In the genomic region with DNA sequence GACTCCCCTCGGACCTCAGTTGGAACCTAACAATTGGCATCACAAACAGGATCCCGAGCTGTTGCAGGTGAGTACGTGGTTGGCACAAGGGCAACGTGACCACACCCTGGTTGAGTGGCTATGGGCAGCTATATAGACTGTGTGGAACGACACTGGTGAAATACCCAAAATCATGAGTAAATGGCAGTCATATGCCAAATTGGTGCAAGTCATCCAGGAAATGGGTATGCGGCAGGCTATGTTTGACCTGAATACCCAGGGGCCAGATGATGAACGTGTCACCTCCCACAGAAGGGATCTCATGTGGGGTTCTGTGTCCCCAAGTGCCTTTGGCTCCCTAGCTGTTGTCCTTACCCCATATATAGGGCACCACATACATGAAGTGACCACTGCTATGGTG, we compare ENCODE assay signal across 19 cellular contexts.
"Had no signal": no experiment of that assay in that cellular context is flagged by ENCODE, and none has a peak within 500 bp of the region (broad histone marks: within the 10 kb centered on the region; RNA-seq: fewer than 3 reads in every experiment).

No MANE protein-coding gene starts in this region.

- DNase-seq: KG1, MG63, NCI-H1092, NCI-H1105 treated with DMSO at 0.1 percent for 48 hours, NCI-H1417 treated with DMSO at 0.1 percent for 48 hours, NCI-H146, NCI-H1694 treated with DMSO at 0.1 percent for 48 hours, NCI-H2107, NCI-H2227 treated with DMSO at 0.1 percent for 48 hours, NCI-H446, NCI-H510A, NCI-H524 treated with DMSO at 0.1 percent for 48 hours, NCI-H774, Right ventricle myocardium superior, RPMI8226, SIG-M5 had no signal

- H3K4me3 ChIP-seq: MG63, SJSA1, SK-N-MC had no signal

- H3K36me3 ChIP-seq: MG63, SJSA1 had no signal

- H3K27me3 ChIP-seq: MG63, SJSA1 had no signal

- H3K4me1 ChIP-seq: SJSA1 had no signal

- H3K9me3 ChIP-seq: MG63, SJSA1 had no signal

- H3K27ac ChIP-seq: HL-60, SJSA1, SK-N-MC had no signal
